ENCODE assay signal across 1 cellular context in the genomic region with DNA sequence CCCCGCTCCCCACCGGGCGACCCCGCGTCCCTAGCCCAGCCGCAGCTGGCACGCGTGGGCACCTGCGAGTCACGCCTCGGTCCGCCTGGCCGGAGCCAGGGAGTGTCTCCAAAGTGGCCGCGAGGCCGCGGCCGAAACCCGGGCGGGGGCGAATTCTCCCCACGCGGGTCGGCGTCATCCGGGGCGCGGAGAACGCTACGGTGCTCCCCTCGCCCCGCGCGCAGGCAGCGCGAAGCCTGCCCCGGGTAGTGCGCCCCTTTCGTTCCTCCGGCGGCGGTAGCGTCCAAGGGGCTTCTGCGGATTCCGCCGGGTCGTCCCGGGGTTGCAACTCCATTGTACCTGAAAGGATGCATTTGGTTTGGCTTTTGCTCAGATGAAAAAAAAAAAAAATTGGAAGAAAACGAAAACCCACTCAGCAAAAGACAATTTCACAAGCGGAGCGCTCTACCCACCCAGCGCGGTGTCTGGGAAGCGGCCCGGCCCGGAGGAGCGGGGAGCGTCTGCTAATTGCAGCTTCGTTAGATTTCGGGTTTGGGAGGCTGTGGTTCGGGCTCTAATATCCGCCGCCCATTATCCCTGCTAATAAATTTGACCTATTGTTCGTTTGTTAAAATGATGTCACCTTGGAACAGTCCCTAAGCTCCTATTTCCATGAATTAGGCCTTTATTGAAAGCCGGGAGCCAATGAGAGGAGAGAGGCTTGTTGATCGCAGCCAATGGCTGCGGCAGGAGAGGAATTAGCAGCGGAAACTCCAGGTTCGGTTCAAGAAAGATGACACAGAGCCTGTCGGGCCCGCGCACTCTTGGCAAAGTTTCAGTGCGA.
TF ChIP-seq lines count a peak whose summit lies in the region.

A gene (plus strand): TSS at position 796 of the 823 bp plus-strand sequence. CDS start 118 bp downstream, outside the sequence.

TF ChIP-seq in HEK293, 187 proteins besides CTCF, POLR2A, EP300 and RAD21 (continued from another document):
- TF ChIP-seq ZNF174 (tag by site-specific recombination; IDR thresholded peaks at IDR 0.05) (no peak), ZNF473 (tag by site-specific recombination; IDR thresholded peaks at IDR 0.05) (0 out of 2 replicates have a peak, but pooled peaks have one; percentile 15), SALL2 (tag by site-specific recombination; IDR thresholded peaks at IDR 0.05; ENCODE audit: borderline replicate concordance) (no peak), SP2 (tag by site-specific recombination; IDR thresholded peaks at IDR 0.05) (peak; percentile 82), ZNF157 (tag by site-specific recombination; IDR thresholded peaks at IDR 0.05) (no peak), ZNF768 (tag by site-specific recombination; IDR thresholded peaks at IDR 0.05) (no peak), ZNF121 (tag by site-specific recombination; IDR thresholded peaks at IDR 0.05) (peak; percentile 75), ZNF354C (tag by site-specific recombination; IDR thresholded peaks at IDR 0.05; ENCODE audit: borderline replicate concordance, low read depth) (no peak), ZNF677 (tag by site-specific recombination; IDR thresholded peaks at IDR 0.05) (no peak), ZFP37 (tag by site-specific recombination; IDR thresholded peaks at IDR 0.05) (no peak), ZNF433 (tag by site-specific recombination; IDR thresholded peaks at IDR 0.05; ENCODE audit: low read depth) (no peak), ZNF501 (tag by site-specific recombination; IDR thresholded peaks at IDR 0.05) (no peak), SP7 (tag by site-specific recombination; IDR thresholded peaks at IDR 0.05) (peak; percentile 35; the same call in 1 of the 2 replicates), ZNF311 (tag by site-specific recombination; IDR thresholded peaks at IDR 0.05; ENCODE audit: borderline replicate concordance) (no peak), ZNF223 (tag by site-specific recombination; IDR thresholded peaks at IDR 0.05) (no peak), ZNF654 (tag by site-specific recombination; IDR thresholded peaks at IDR 0.05; ENCODE audit: low read depth) (no peak), ZNF585B (tag by site-specific recombination; IDR thresholded peaks at IDR 0.05) (no peak), ZNF561 (tag by site-specific recombination; IDR thresholded peaks at IDR 0.05; ENCODE audit: borderline replicate concordance) (peak; percentile 76; the same call in 1 of the 2 replicates), ZNF138 (tag by site-specific recombination; IDR thresholded peaks at IDR 0.05; ENCODE audit: borderline replicate concordance) (no peak), REPIN1 (tag by site-specific recombination; IDR thresholded peaks at IDR 0.05; ENCODE audit: low read depth) (no peak), ZNF623 (tag by site-specific recombination; IDR thresholded peaks at IDR 0.05) (no peak), ZSCAN16 (tag by site-specific recombination; IDR thresholded peaks at IDR 0.05) (no peak), GLIS1 (tag by site-specific recombination; IDR thresholded peaks at IDR 0.05) (no peak), SCRT2 (tag by site-specific recombination; IDR thresholded peaks at IDR 0.05) (peak; percentile 69), ZNF155 (tag by site-specific recombination; IDR thresholded peaks at IDR 0.05) (no peak), ZNF146 (tag by site-specific recombination; IDR thresholded peaks at IDR 0.05) (no peak)
- TF ChIP-seq, protein P1, sequence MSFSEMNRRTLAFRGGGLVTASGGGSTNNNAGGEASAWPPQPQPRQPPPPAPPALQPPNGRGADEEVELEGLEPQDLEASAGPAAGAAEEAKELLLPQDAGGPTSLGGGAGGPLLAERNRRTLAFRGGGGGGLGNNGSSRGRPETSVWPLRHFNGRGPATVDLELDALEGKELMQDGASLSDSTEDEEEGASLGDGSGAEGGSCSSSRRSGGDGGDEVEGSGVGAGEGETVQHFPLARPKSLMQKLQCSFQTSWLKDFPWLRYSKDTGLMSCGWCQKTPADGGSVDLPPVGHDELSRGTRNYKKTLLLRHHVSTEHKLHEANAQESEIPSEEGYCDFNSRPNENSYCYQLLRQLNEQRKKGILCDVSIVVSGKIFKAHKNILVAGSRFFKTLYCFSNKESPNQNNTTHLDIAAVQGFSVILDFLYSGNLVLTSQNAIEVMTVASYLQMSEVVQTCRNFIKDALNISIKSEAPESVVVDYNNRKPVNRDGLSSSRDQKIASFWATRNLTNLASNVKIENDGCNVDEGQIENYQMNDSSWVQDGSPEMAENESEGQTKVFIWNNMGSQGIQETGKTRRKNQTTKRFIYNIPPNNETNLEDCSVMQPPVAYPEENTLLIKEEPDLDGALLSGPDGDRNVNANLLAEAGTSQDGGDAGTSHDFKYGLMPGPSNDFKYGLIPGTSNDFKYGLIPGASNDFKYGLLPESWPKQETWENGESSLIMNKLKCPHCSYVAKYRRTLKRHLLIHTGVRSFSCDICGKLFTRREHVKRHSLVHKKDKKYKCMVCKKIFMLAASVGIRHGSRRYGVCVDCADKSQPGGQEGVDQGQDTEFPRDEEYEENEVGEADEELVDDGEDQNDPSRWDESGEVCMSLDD (tag by site-specific recombination; IDR thresholded peaks at IDR 0.05), result peak; percentile 71
- TF ChIP-seq, protein P2, sequence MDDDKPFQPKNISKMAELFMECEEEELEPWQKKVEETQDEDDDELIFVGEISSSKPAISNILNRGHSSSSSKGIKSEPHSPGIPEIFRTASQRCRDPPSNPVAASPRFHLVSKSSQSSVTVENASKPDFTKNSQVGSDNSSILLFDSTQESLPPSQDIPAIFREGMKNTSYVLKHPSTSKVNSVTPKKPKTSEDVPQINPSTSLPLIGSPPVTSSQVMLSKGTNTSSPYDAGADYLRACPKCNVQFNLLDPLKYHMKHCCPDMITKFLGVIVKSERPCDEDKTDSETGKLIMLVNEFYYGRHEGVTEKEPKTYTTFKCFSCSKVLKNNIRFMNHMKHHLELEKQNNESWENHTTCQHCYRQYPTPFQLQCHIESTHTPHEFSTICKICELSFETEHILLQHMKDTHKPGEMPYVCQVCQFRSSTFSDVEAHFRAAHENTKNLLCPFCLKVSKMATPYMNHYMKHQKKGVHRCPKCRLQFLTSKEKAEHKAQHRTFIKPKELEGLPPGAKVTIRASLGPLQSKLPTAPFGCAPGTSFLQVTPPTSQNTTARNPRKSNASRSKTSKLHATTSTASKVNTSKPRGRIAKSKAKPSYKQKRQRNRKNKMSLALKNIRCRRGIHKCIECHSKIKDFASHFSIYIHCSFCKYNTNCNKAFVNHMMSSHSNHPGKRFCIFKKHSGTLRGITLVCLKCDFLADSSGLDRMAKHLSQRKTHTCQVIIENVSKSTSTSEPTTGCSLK (tag by site-specific recombination; IDR thresholded peaks at IDR 0.05), result no peak
- TF ChIP-seq, protein P3, sequence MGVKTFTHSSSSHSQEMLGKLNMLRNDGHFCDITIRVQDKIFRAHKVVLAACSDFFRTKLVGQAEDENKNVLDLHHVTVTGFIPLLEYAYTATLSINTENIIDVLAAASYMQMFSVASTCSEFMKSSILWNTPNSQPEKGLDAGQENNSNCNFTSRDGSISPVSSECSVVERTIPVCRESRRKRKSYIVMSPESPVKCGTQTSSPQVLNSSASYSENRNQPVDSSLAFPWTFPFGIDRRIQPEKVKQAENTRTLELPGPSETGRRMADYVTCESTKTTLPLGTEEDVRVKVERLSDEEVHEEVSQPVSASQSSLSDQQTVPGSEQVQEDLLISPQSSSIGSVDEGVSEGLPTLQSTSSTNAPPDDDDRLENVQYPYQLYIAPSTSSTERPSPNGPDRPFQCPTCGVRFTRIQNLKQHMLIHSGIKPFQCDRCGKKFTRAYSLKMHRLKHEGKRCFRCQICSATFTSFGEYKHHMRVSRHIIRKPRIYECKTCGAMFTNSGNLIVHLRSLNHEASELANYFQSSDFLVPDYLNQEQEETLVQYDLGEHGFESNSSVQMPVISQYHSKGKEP (tag by site-specific recombination; IDR thresholded peaks at IDR 0.05), result no peak
